Comparison of ENCODE assay signal across 12 cellular contexts in the genomic region with DNA sequence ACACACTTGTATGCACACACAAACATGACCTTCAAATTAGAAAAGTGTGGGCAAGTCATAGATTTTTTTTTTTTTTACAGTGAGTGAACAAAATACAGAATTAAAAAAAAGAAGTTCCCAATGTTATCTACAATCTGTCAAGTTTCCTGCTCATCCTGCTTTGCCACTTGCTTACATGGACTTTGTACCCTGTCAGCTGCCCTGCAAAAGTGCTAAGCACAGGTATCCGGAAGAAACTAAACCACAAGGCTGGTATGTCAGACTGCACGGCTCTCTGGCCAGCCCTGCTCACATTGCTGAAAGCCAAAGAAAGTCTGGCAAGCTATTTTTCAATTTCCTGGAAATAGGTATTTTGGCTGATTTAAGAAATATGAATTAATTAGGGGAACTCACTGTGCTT. TPM values are rescaled to one million over a fixed set of nuclear protein-coding genes. Genes with fewer than 3 reads are reported as not detected.
A peak's percentile ranks its signal among the peaks of the same experiment; 100 is the strongest.
DNase-seq lines count a peak whose midpoint lies in the region; ATAC-seq and TF ChIP-seq lines count a peak whose summit lies in the region.
"Had no signal": no experiment of that assay in that cellular context is flagged by ENCODE, and none has a peak within 500 bp of the region (broad histone marks: within the 10 kb centered on the region; RNA-seq: fewer than 3 reads in every experiment).

No MANE protein-coding gene starts in this region.

- intact Hi-C loops in Calu3 (cut with micrococcal nuclease; ENCODE audit: unreplicated experiment): no loop called here

- peaks cover 5% of the 10 kb centered on the region for H3K36me3 Mint-ChIP-seq in Calu3 (ENCODE audit: insufficient read depth, unreplicated experiment)

- peaks cover 16% of the 10 kb centered on the region for H3K4me1 Mint-ChIP-seq in Calu3 (ENCODE audit: low read depth, unreplicated experiment)

- DNase-seq in Calu3 (peak; percentile 69), RPMI8226 (peak; percentile 67), left lobe of liver (ENCODE audit: low spot score) (peak; percentile 53)
- DNase-seq in stimulated activated CD4-positive, alpha-beta T cell treated with anti-CD3 and anti-CD28 coated beads, Interleukin-4, amount 100 ng/mL, for 24 hours: no peak
- DNase-seq: amygdala; effector memory CD8-positive, alpha-beta T cell; NCI-H1048 had no signal

- no peak overlapping the region for H3K4me3 Mint-ChIP-seq in Calu3 (ENCODE audit: low read depth, unreplicated experiment)
- H3K4me3 Mint-ChIP-seq: effector memory CD8-positive, alpha-beta T cell; T-helper 2 cell treated with Interferon-gamma antibody and Interleukin-4, amounts not matched to agents 5 μg/mL and 100 μg/mL, for 36 hours had no signal

- H3K9me3 Mint-ChIP-seq in Calu3 (ENCODE audit: low read depth, unreplicated experiment): no peaks in the 10 kb centered on the region
- H3K9me3 Mint-ChIP-seq: effector memory CD8-positive, alpha-beta T cell; T-helper 2 cell treated with Interferon-gamma antibody and Interleukin-4, amounts not matched to agents 5 μg/mL and 100 μg/mL, for 36 hours had no signal

- CTCF ChIA-PET in Calu3 (lab: Charles Lee): interaction anchor here (0.9 kb wide), 1 partner anchor 38 kb away, joined by 3 read pairs; no protein-coding TSS in a partner anchor

- ATAC-seq in HG02759 (IDR thresholded peaks at IDR 0.05; ENCODE audit: unreplicated experiment): peak; percentile 67
- peak; percentile 97 for ATAC-seq in left lobe of liver
- ATAC-seq in HG02885 (IDR thresholded peaks at IDR 0.05; ENCODE audit: poor library complexity, unreplicated experiment): no peak
- ATAC-seq in HG02852 (IDR thresholded peaks at IDR 0.05; ENCODE audit: unreplicated experiment): no peak
- no peak for ATAC-seq in HG03565 (IDR thresholded peaks at IDR 0.05; ENCODE audit: unreplicated experiment)
- ATAC-seq: effector memory CD8-positive, alpha-beta T cell had no signal

- BruUV-seq in Calu3 (replicated peaks; lab: Mats Ljungman, UMichigan): no TSS peak

- no peak for TF ChIP-seq CTCF in Calu3 (IDR thresholded peaks at IDR 0.05; ENCODE audit: unreplicated experiment)

- peak overlapping the region; percentile 86 for H3K27ac Mint-ChIP-seq in Calu3 (ENCODE audit: unreplicated experiment)
- H3K27ac Mint-ChIP-seq: effector memory CD8-positive, alpha-beta T cell; T-helper 2 cell treated with Interferon-gamma antibody and Interleukin-4, amounts not matched to agents 5 μg/mL and 100 μg/mL, for 36 hours had no signal

- H3K27me3 Mint-ChIP-seq in Calu3 (ENCODE audit: unreplicated experiment): no peaks in the 10 kb centered on the region
- H3K27me3 Mint-ChIP-seq: effector memory CD8-positive, alpha-beta T cell had no signal

RNA-seq across cellular contexts. Expression of a gene that starts 38.9 kb away (rescaled TPM):
- 11.1 and 12.7 TPM in 2 replicates for total RNA-seq in Calu3 (2022)
- total RNA-seq in left lobe of liver: 2.7 TPM

Comparison
In these comparisons a context has a peak if more than half of its experiments do, and no peak if none do; other contexts are left out.
1. ATAC-seq: peak in HG02759 (single experiment) and left lobe of liver (single experiment); none in HG02885 (single experiment), HG02852 (single experiment) and HG03565 (single experiment).